In genomic region chr15:85283815-85284214, GRCh38 we compare ENCODE assay signal across 8 cellular contexts.
A peak's percentile ranks its signal among the peaks of the same experiment; 100 is the strongest.
DNase-seq lines count a peak whose midpoint lies in the region; ATAC-seq, FAIRE-seq and TF ChIP-seq lines count a peak whose summit lies in the region.
"Not testable (repeated sequence)": the region's sequence is repeated elsewhere in the genome, so short reads cannot be mapped to it uniquely, and the experiment has no call there.

No MANE protein-coding gene starts in this region.

- H3K79me2 ChIP-seq in OCI-LY7 (ENCODE audit: insufficient read depth, low read depth, low read length); HepG2 (ENCODE audit: insufficient read depth, low read length): not testable (repeated sequence)

- not testable (repeated sequence) for H3K4me3 ChIP-seq in GM06990 (replicated peaks; ENCODE audit: low read depth, low read length); HepG2 (replicated peaks in 1 of 3; ENCODE audit: insufficient read depth in 1 of 3, low read depth in 2 of 3, low read length in 3 of 3)
- H3K4me3 ChIP-seq in OCI-LY7 (ENCODE audit: low read depth, low read length, poor library complexity, severe bottlenecking), result peak overlapping the region; percentile 39

- TF ChIP-seq CTCF in GM06990 (IDR thresholded peaks at IDR 0.05; ENCODE audit: insufficient read depth, low read length, poor library complexity, severe bottlenecking); HepG2 (CRISPR knock-in tag; IDR thresholded peaks at IDR 0.05): not testable (repeated sequence)
- TF ChIP-seq CTCF in OCI-LY7 (conservative IDR thresholded peaks at IDR 0.05; ENCODE audit: low read length), result peak; percentile 57

- H3K9me3 ChIP-seq in OCI-LY7 (ENCODE audit: low read length); HepG2 (ENCODE audit: low read length): not testable (repeated sequence)

- POLR2A ChIA-PET in OCI-LY7 (lab: Charles Lee); HepG2 (lab: Yijun Ruan, JAX): not testable (repeated sequence)

- H3K27ac ChIP-seq in OCI-LY7 (ENCODE audit: low read depth, low read length, poor library complexity, severe bottlenecking), result peak overlapping the region; percentile 46
- H3K27ac ChIP-seq in HepG2 (ENCODE audit: extremely low read length, insufficient read depth, low read length), result not testable (repeated sequence)

- 8% methylated on average over 2 of the region's 5 CpGs for WGBS in HepG2 (ENCODE audit: low lambda C conversion rate)

- TF ChIP-seq POLR2A in HepG2 (IDR thresholded peaks at IDR 0.05; ENCODE audit: insufficient read depth in 1 of 2, low read depth in 2 of 2, low read length in 2 of 2), result not testable (repeated sequence)

- not testable (repeated sequence) for TF ChIP-seq EP300 in HepG2 (IDR thresholded peaks at IDR 0.05; ENCODE audit: low read depth in 2 of 2, low read length in 2 of 2); HepG2 (CRISPR knock-in tag; IDR thresholded peaks at IDR 0.05; ENCODE audit: borderline replicate concordance)

- intact Hi-C loops in OCI-LY7 (cut with micrococcal nuclease; ENCODE audit: unreplicated experiment), result loop anchor here (10.0 kb wide), 1 partner anchor 99 kb away; no protein-coding TSS in a partner anchor
- intact Hi-C loops in HepG2 (cut with micrococcal nuclease; ENCODE audit: unreplicated experiment), result not testable (repeated sequence)

- peak overlapping the region; percentile 49; the same call in 1 of the 2 replicates for H2AFZ ChIP-seq in OCI-LY7 (ENCODE audit: low read length)
- not testable (repeated sequence) for H2AFZ ChIP-seq in HepG2 (ENCODE audit: low read length)

- H3K4me1 ChIP-seq in OCI-LY7 (ENCODE audit: insufficient read depth, low read length, poor library complexity, severe bottlenecking), result peaks cover 25% of the 10 kb centered on the region
- H3K4me1 ChIP-seq in HepG2 (ENCODE audit: insufficient read depth, low read length), result not testable (repeated sequence)

- H3K36me3 ChIP-seq in GM06990 (ENCODE audit: control insufficient read depth, insufficient read depth, low read length); OCI-LY7 (ENCODE audit: insufficient read depth, low read length); HepG2 (replicated peaks in 1 of 2; ENCODE audit: control insufficient read depth in 1 of 2, insufficient read depth in 2 of 2, low read length in 2 of 2): not testable (repeated sequence)

- H3K9ac ChIP-seq in HepG2 (ENCODE audit: insufficient read depth, low read depth, low read length), result not testable (repeated sequence)

- peak overlapping the region; percentile 79 for H3K4me2 ChIP-seq in OCI-LY7 (ENCODE audit: low read length)
- not testable (repeated sequence) for H3K4me2 ChIP-seq in HepG2 (ENCODE audit: low read depth, low read length)

- not testable (repeated sequence) for H3K27me3 ChIP-seq in GM06990 (replicated peaks; ENCODE audit: control insufficient read depth, insufficient read depth, low read length)
- H3K27me3 ChIP-seq in HepG2 (ENCODE audit: control insufficient read depth in 1 of 2, insufficient read depth in 2 of 2, low read length in 2 of 2), result peaks cover 2 to 21% of the 10 kb centered on the region in 2 experiments; a peak in 1 of 5 replicates

- BruUV-seq in OCI-LY7 (replicated peaks; lab: Mats Ljungman, UMichigan); HepG2 (replicated peaks; lab: Mats Ljungman, UMichigan): not testable (repeated sequence)

- not testable (repeated sequence) for H3K9me2 ChIP-seq in OCI-LY7 (ENCODE audit: insufficient read depth, low read length)

- in situ Hi-C loops in HepG2 (cut with HindIII; ENCODE audit: extremely low pct_ligation_motif_present, low pct_unique_long_range_greater_than_20kb), result loop anchor here (25.0 kb wide), 2 partner anchors 428 to 553 kb away; no protein-coding TSS in a partner anchor

- peak; percentile 37 for DNase-seq in GM06990 (ENCODE audit: extremely low read depth, insufficient read length)
- peak; percentile 82 for DNase-seq in OCI-LY7 (ENCODE audit: low spot score)
- not testable (repeated sequence) for DNase-seq in HepG2 (ENCODE audit: low spot score)

- H4K20me1 ChIP-seq in OCI-LY7 (ENCODE audit: insufficient read depth, low read length); HepG2 (ENCODE audit: insufficient read depth, low read length): not testable (repeated sequence)

- CTCF ChIA-PET in OCI-LY7 (lab: Charles Lee; ENCODE audit: unreplicated experiment); HepG2 (lab: Yijun Ruan, JAX; ENCODE audit: low intra/inter-chr PET ratio, low total read pairs): not testable (repeated sequence)

- TF ChIP-seq RAD21 in HepG2 (CRISPR knock-in tag; IDR thresholded peaks at IDR 0.05), result not testable (repeated sequence)

- FAIRE-seq in HepG2 (lab: Jason Lieb, UNC), result not testable (repeated sequence)

- ATAC-seq in GM18858 (IDR thresholded peaks at IDR 0.05; ENCODE audit: unreplicated experiment), result peak; percentile 83
- peak; percentile 61 for ATAC-seq in GM19455 (IDR thresholded peaks at IDR 0.05; ENCODE audit: unreplicated experiment)
- ATAC-seq in GM21825 (IDR thresholded peaks at IDR 0.05; ENCODE audit: unreplicated experiment), result peak; percentile 81
- peak; percentile 70 for ATAC-seq in HG02981 (IDR thresholded peaks at IDR 0.05; ENCODE audit: unreplicated experiment)
- ATAC-seq in HG03469 (IDR thresholded peaks at IDR 0.05; ENCODE audit: unreplicated experiment), result peak; percentile 58
- peak; percentile 36; the same call in 2 of the 3 replicates for ATAC-seq in HepG2
